Comparison of ENCODE assay signal across 13 cellular contexts in genomic region chr19:49491804-49492572, GRCh38. TPM values are rescaled to one million over a fixed set of nuclear protein-coding genes. Genes with fewer than 3 reads are reported as not detected.
DNase-seq lines count a peak whose midpoint lies in the region; ATAC-seq and TF ChIP-seq lines count a peak whose summit lies in the region.
"Had no signal": no experiment of that assay in that cellular context is flagged by ENCODE, and none has a peak within 500 bp of the region (broad histone marks: within the 10 kb centered on the region; RNA-seq: fewer than 3 reads in every experiment).

No MANE protein-coding gene starts in this region.

- no peak overlapping the region for H3K4me3 Mint-ChIP-seq in WTC11
- no peak overlapping the region for H3K4me3 Mint-ChIP-seq in CD14-positive monocyte

- peaks cover 61% of the 10 kb centered on the region for H3K36me3 Mint-ChIP-seq in WTC11
- peaks cover 38 to 39% of the 10 kb centered on the region in 2 donors for H3K36me3 Mint-ChIP-seq in CD14-positive monocyte

- WGBS in hepatocyte (ENCODE audit: low lambda C conversion rate, missing lambda C conversion rate), result 87% methylated on average over 7 of the region's 7 CpGs

- peak overlapping the region; percentile 84 for H3K27ac Mint-ChIP-seq in WTC11
- H3K27ac Mint-ChIP-seq in CD14-positive monocyte, result peak overlapping the region in 2 of 7 donors; percentile 13 to 81

- H3K9me3 ChIP-seq in BLaER1 (no peaks in the 10 kb centered on the region), hepatocyte (ENCODE audit: low read depth) (no peaks in the 10 kb centered on the region)
- H3K9me3 ChIP-seq: heart right ventricle had no signal

- H3K9me2 ChIP-seq in hepatocyte (replicated peaks; ENCODE audit: insufficient read depth), result no peaks in the 10 kb centered on the region

- no peak for ATAC-seq in WTC11
- ATAC-seq: heart right ventricle had no signal

- POLR2A ChIA-PET in WTC11 (lab: Charles Lee), result interaction anchor here (0.6 kb wide), 2 partner anchors 138 to 143 kb away, joined by 3 to 5 read pairs; no protein-coding TSS in a partner anchor

- peaks cover 55% of the 10 kb centered on the region for H3K36me3 ChIP-seq in BLaER1
- peaks cover 5% of the 10 kb centered on the region for H3K36me3 ChIP-seq in hepatocyte (replicated peaks; ENCODE audit: insufficient read depth, low read depth)

- no peak overlapping the region for H3K4me3 ChIP-seq in BLaER1
- H3K4me3 ChIP-seq in hepatocyte, result no peak overlapping the region
- H3K4me3 ChIP-seq: dorsolateral prefrontal cortex, heart right ventricle had no signal

- H3K4me2 ChIP-seq in BLaER1 (no peak overlapping the region), hepatocyte (no peak overlapping the region)

- H3K4me1 Mint-ChIP-seq in WTC11 (peaks cover 25% of the 10 kb centered on the region), CD14-positive monocyte (peaks cover 27% of the 10 kb centered on the region)

- DNase-seq in ELR (ENCODE audit: low read depth), result peak; percentile 34
- no peak for DNase-seq in WTC11 (ENCODE audit: low spot score)
- peak; percentile 31 for DNase-seq in hepatocyte (ENCODE audit: low spot score)
- no peak for DNase-seq in dermis blood vessel endothelial cell
- no peak for DNase-seq in NCI-H187 (lab: John Stamatoyannopoulos, UW)
- DNase-seq in CD14-positive monocyte (ENCODE audit: low spot score), result no peak
- no peak for DNase-seq in T-helper 9 cell
- DNase-seq: DND-41, dorsolateral prefrontal cortex, heart right ventricle, mesendoderm, NCI-H526 had no signal

- H4K20me1 ChIP-seq in BLaER1, result peaks cover 55% of the 10 kb centered on the region
- peaks cover 33% of the 10 kb centered on the region for H4K20me1 ChIP-seq in hepatocyte (ENCODE audit: insufficient read depth, poor library complexity, severe bottlenecking)

- H3K27ac ChIP-seq in BLaER1, result no peak overlapping the region
- H3K27ac ChIP-seq in hepatocyte, result peak overlapping the region; percentile 43
- H3K27ac ChIP-seq: dorsolateral prefrontal cortex had no signal

- H3K4me1 ChIP-seq in BLaER1, result peaks cover 44% of the 10 kb centered on the region
- H3K4me1 ChIP-seq in hepatocyte (ENCODE audit: insufficient read depth), result peaks cover 25% of the 10 kb centered on the region

- peak overlapping the region; percentile 10; the same call in 1 of the 2 replicates for H3K9ac ChIP-seq in BLaER1

- intact Hi-C loops in CD14-positive monocyte (cut with micrococcal nuclease), result loop anchor here in 1 of 2 donors (10.0 kb wide), 1 partner anchor 183 kb away; the partner anchor contains the start of gene PRMT1

- H3K27me3 ChIP-seq in BLaER1 (no peaks in the 10 kb centered on the region), hepatocyte (no peaks in the 10 kb centered on the region)
- H3K27me3 ChIP-seq: dorsolateral prefrontal cortex, heart right ventricle had no signal

- CTCF ChIA-PET in WTC11 (lab: Charles Lee), result interaction anchor here (1.0 to 1.4 kb wide), 3 partner anchors 16 to 79 kb away, joined by 3 to 5 read pairs (median 5); no protein-coding TSS in a partner anchor

- H3K9me3 Mint-ChIP-seq in WTC11, result no peaks in the 10 kb centered on the region
- peaks cover 0 to 3% (median 0%) of the 10 kb centered on the region in 7 donors for H3K9me3 Mint-ChIP-seq in CD14-positive monocyte

- no peak for TF ChIP-seq CTCF in WTC11 (IDR thresholded peaks at IDR 0.05)
- TF ChIP-seq CTCF in hepatocyte (IDR thresholded peaks at IDR 0.05; ENCODE audit: poor library complexity), result no peak
- no peak for TF ChIP-seq CTCF in CD14-positive monocyte (IDR thresholded peaks at IDR 0.05)

- peaks cover 6% of the 10 kb centered on the region; the same call in 1 of the 2 replicates for H3K27me3 Mint-ChIP-seq in WTC11 (ENCODE audit: low read depth)
- peaks cover 0 to 3% (median 0%) of the 10 kb centered on the region in 3 donors for H3K27me3 Mint-ChIP-seq in CD14-positive monocyte (ENCODE audit: low read depth in 3 of 3)

- H3K79me2 ChIP-seq in hepatocyte, result peaks cover 43% of the 10 kb centered on the region

- no peak overlapping the region for H2AFZ ChIP-seq in hepatocyte

TF ChIP-seq in WTC11, 78 proteins besides CTCF, POLR2A, EP300 and RAD21:
- no peak for TF ChIP-seq ZNF416 (CRISPR knock-in tag; IDR thresholded peaks at IDR 0.05)
- TF ChIP-seq CREB1 (CRISPR knock-in tag; IDR thresholded peaks at IDR 0.05), result no peak
- 0 out of 2 replicates have a peak, but pooled peaks have one; percentile 63 for TF ChIP-seq ZNF138 (CRISPR knock-in tag; conservative IDR thresholded peaks at IDR 0.05)
- no peak for TF ChIP-seq ZNF425 (CRISPR knock-in tag; conservative IDR thresholded peaks at IDR 0.05)
- TF ChIP-seq NR1H2 (CRISPR knock-in tag; IDR thresholded peaks at IDR 0.05), result no peak
- no peak for TF ChIP-seq TP53 (CRISPR knock-in tag; IDR thresholded peaks at IDR 0.05)
- TF ChIP-seq ATF3 (CRISPR knock-in tag; conservative IDR thresholded peaks at IDR 0.05), result no peak
TF ChIP-seq in WTC11: peak in this region for 1.

RNA-seq across cellular contexts. Expression of gene RPS11, which starts 4.2 kb away (rescaled TPM):
- 2,299 to 2,683 TPM (median 2,679 TPM) in 3 replicates for total RNA-seq in WTC11 (2021)
- 3,532 and 3,955 TPM in 2 replicates for total RNA-seq in hepatocyte
- polyA plus RNA-seq in hepatocyte, result 672 and 689 TPM in 2 replicates
- 2,205 and 5,498 TPM in 2 replicates for total RNA-seq in dermis blood vessel endothelial cell
- 1,000 to 10,000 TPM; 1,103 to 1,481 TPM for polyA plus RNA-seq in CD14-positive monocyte

RNA-seq across cellular contexts. Expression of gene RPL13A, which starts 4.6 kb away (rescaled TPM):
- total RNA-seq in WTC11 (2021) (3,861 to 4,362 TPM (median 4,362 TPM) in 3 replicates), hepatocyte (1,997 and 2,349 TPM in 2 replicates), dermis blood vessel endothelial cell (2,583 and 3,504 TPM in 2 replicates)
- polyA plus RNA-seq in hepatocyte (904 and 953 TPM in 2 replicates), CD14-positive monocyte (100 to 1,000 TPM; 655 to 663 TPM)

RNA-seq across cellular contexts. Expression of gene FLT3LG, which starts 18.0 kb away (rescaled TPM):
- total RNA-seq in WTC11 (2021) (2.9 to 5.3 TPM (median 3.6 TPM) in 3 replicates), hepatocyte (0.24 and 1.3 TPM in 2 replicates), dermis blood vessel endothelial cell (1.2 and 1.6 TPM in 2 replicates)
- polyA plus RNA-seq in hepatocyte (2.8 and 3.0 TPM in 2 replicates), CD14-positive monocyte (1 to 10 TPM; 5.0 to 6.9 TPM)

RNA-seq across cellular contexts. Expression of gene FCGRT, which starts 20.5 kb away (rescaled TPM):
- 53.8 to 69.9 TPM (median 61.2 TPM) in 3 replicates for total RNA-seq in WTC11 (2021)
- 313 and 321 TPM in 2 replicates for total RNA-seq in hepatocyte
- 509 and 519 TPM in 2 replicates for polyA plus RNA-seq in hepatocyte
- total RNA-seq in dermis blood vessel endothelial cell, result 77.9 and 241 TPM in 2 replicates
- polyA plus RNA-seq in CD14-positive monocyte, result 100 to 1,000 TPM; 720 to 930 TPM

RNA-seq across cellular contexts. Expression of gene RCN3, which starts 35.8 kb away (rescaled TPM):
- total RNA-seq in WTC11 (2021), result 14.3 to 20.6 TPM (median 20.3 TPM) in 3 replicates
- total RNA-seq in hepatocyte, result 20.5 and 25.8 TPM in 2 replicates
- polyA plus RNA-seq in hepatocyte, result 81.4 and 85.4 TPM in 2 replicates
- total RNA-seq in dermis blood vessel endothelial cell, result 6.7 and 24.8 TPM in 2 replicates
- not detected for polyA plus RNA-seq in CD14-positive monocyte

Comparison
In these comparisons a context has a peak if more than half of its experiments do, and no peak if none do; other contexts are left out.
1. DNase-seq: peak in ELR (single experiment) and hepatocyte (single experiment); none in WTC11 (single experiment), dermis blood vessel endothelial cell (single experiment), NCI-H187 (0 of 2), CD14-positive monocyte (single experiment) and T-helper 9 cell (single experiment).